ENCODE assay signal across 9 cellular contexts in genomic region chr6:26019261-26019845, GRCh38. TPM values are rescaled to one million over a fixed set of nuclear protein-coding genes. Genes with fewer than 3 reads are reported as not detected.
DNase-seq lines count a peak whose midpoint lies in the region; ATAC-seq and TF ChIP-seq lines count a peak whose summit lies in the region.
"Had no signal": no experiment of that assay in that cellular context is flagged by ENCODE, and none has a peak within 500 bp of the region (broad histone marks: within the 10 kb centered on the region; RNA-seq: fewer than 3 reads in every experiment).

No MANE protein-coding gene starts in this region.

- CTCF ChIA-PET in activated CD4-positive, alpha-beta T cell treated with anti-CD3 and anti-CD28 coated beads for 36 hours (lab: Charles Lee) = interaction anchor here (1.0 to 3.9 kb wide), 3 partner anchors 13 to 27 kb away, joined by 3 to 31 read pairs (median 16); a partner anchor contains a TSS

- H3K36me3 Mint-ChIP-seq in activated CD4-positive, alpha-beta T cell treated with anti-CD3 and anti-CD28 coated beads for 36 hours (ENCODE audit: low read depth) = peaks cover 7% of the 10 kb centered on the region

- WGBS in sigmoid colon, 2 donors = 85 to 86% methylated on average over 9 of the region's 9 CpGs

- ATAC-seq in activated CD4-positive, alpha-beta T cell treated with anti-CD3 and anti-CD28 coated beads for 36 hours = no peak
- no peak for ATAC-seq in HG03135 (IDR thresholded peaks at IDR 0.05; ENCODE audit: unreplicated experiment)

- H3K9me3 Mint-ChIP-seq in activated CD4-positive, alpha-beta T cell treated with anti-CD3 and anti-CD28 coated beads for 36 hours (ENCODE audit: low read depth) = peaks cover 5% of the 10 kb centered on the region

- TF ChIP-seq POLR2A in sigmoid colon (IDR thresholded peaks at IDR 0.05) = no peak

- POLR2A ChIA-PET in activated CD4-positive, alpha-beta T cell treated with anti-CD3 and anti-CD28 coated beads for 36 hours (lab: Charles Lee) = interaction anchor here (0.8 to 4.5 kb wide), 7 partner anchors 12 to 1874 kb away, joined by 3 to 179 read pairs (median 23); a partner anchor contains a TSS

- peaks cover 0 to 29% (median 9%) of the 10 kb centered on the region in 4 donors for H3K4me1 ChIP-seq in sigmoid colon
- H3K4me1 ChIP-seq: Peyer's patch had no signal

- TF ChIP-seq CTCF in VCaP (conservative IDR thresholded peaks at IDR 0.05) = no peak
- TF ChIP-seq CTCF in fibroblast of the aortic adventitia (IDR thresholded peaks at IDR 0.05; ENCODE audit: insufficient read depth, low read length) = no peak
- TF ChIP-seq CTCF in sigmoid colon (IDR thresholded peaks at IDR 0.05) = no peak

- peak overlapping the region; percentile 29 for H3K4me3 ChIP-seq in fibroblast of the aortic adventitia (ENCODE audit: low read depth, low read length)
- H3K4me3 ChIP-seq in sigmoid colon = peak overlapping the region in 1 of 4 donors; percentile 67

- peaks cover 32% of the 10 kb centered on the region for H3K4me1 Mint-ChIP-seq in activated CD4-positive, alpha-beta T cell treated with anti-CD3 and anti-CD28 coated beads for 36 hours

- H3K27me3 ChIP-seq in sigmoid colon = no peaks in the 10 kb centered on the region
- H3K27me3 ChIP-seq: Peyer's patch had no signal

- H3K9me3 ChIP-seq in sigmoid colon = no peaks in the 10 kb centered on the region
- H3K9me3 ChIP-seq: Peyer's patch had no signal

- intact Hi-C loops in activated CD4-positive, alpha-beta T cell treated with anti-CD3 and anti-CD28 coated beads for 36 hours (cut with DNase I, micrococcal nuclease) = loop anchor here in 1 of 2 experiments (5.0 kb wide), 1 partner anchor 42 kb away; no protein-coding TSS in a partner anchor
- intact Hi-C loops in sigmoid colon (cut with DNase I) = no loop called here

- no peaks in the 10 kb centered on the region for H3K27me3 Mint-ChIP-seq in activated CD4-positive, alpha-beta T cell treated with anti-CD3 and anti-CD28 coated beads for 36 hours

- no peak for TF ChIP-seq EP300 in sigmoid colon (IDR thresholded peaks at IDR 0.05)

- H3K27ac Mint-ChIP-seq in activated CD4-positive, alpha-beta T cell treated with anti-CD3 and anti-CD28 coated beads for 36 hours = peak overlapping the region; percentile 80

- H3K27ac ChIP-seq in VCaP (peak overlapping the region; percentile 99), sigmoid colon (peak overlapping the region; percentile 94 to 99 (median 97))

- DNase-seq in activated CD4-positive, alpha-beta T cell treated with anti-CD3 and anti-CD28 coated beads for 36 hours = no peak
- DNase-seq in activated CD4-positive, alpha-beta T cell treated with anti-CD3 and anti-CD28 coated beads for 4 hours = no peak
- DNase-seq in fibroblast of the aortic adventitia (ENCODE audit: low read depth) = no peak
- no peak for DNase-seq in sigmoid colon
- DNase-seq in dedifferentiated amniotic fluid mesenchymal stem cell (ENCODE audit: extremely low spot score) = no peak
- no peak for DNase-seq in GDM1 (lab: John Stamatoyannopoulos, UW)
- DNase-seq: Peyer's patch had no signal

- H3K36me3 ChIP-seq in sigmoid colon = no peaks in the 10 kb centered on the region
- H3K36me3 ChIP-seq: Peyer's patch had no signal

- H3K4me3 Mint-ChIP-seq in activated CD4-positive, alpha-beta T cell treated with anti-CD3 and anti-CD28 coated beads for 36 hours = peak overlapping the region; percentile 94

RNA-seq across cellular contexts. Expression of gene TRIM38, which starts 56.8 kb away (rescaled TPM):
- total RNA-seq in activated CD4-positive, alpha-beta T cell treated with anti-CD3 and anti-CD28 coated beads for 36 hours = 10 to 100 TPM; 24.9 TPM
- total RNA-seq in fibroblast of the aortic adventitia (ENCODE audit: low replicate concordance) (12.0 and 35.3 TPM in 2 replicates), sigmoid colon (10 to 100 TPM in 1 of 4 donors, 1 to 10 TPM in 3; 7.5 to 13.3 (median 8.2) TPM)
- 10 to 100 TPM in 1 of 3 donors, 1 to 10 TPM in 2; 4.2 to 10.2 (median 5.1) TPM for polyA plus RNA-seq in sigmoid colon
